In the genomic region with DNA sequence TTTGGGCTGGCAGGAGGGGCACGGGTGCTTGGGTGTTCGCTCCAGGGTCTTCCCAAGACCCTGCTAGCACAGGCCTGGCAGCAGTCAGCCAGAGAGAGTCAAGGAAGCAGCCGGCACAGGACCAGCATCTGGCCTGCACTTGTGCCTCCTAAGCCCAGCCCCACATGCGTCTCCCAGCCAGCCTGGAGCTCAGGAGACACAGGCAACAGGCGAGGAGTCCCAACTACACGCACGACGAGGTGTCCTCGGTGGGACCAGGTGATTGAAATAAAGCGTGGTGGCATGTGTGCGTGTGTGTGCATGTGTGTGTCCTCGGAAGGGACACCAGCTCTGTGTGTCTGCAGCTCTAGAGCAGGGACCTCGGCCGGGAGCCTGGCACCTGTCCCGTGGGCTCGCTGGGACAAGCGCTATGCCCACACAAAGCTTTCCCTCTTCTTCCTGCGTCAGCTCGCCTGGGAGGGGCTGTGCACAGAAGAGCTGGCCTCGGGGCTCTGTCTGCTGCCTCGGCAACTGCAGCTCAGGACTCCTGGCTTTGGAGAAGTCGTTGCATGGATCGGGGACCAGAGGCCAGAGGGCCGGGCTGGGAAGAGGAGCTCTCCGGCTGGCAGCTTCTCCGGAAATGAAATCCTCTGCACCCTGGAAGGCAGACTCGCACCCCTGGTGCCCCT, we compare ENCODE assay signal across 25 cellular contexts. TPM values are rescaled to one million over a fixed set of nuclear protein-coding genes. Genes with fewer than 3 reads are reported as not detected.
DNase-seq lines count a peak whose midpoint lies in the region; ATAC-seq, FAIRE-seq and TF ChIP-seq lines count a peak whose summit lies in the region.
"Had no signal": no experiment of that assay in that cellular context is flagged by ENCODE, and none has a peak within 500 bp of the region (broad histone marks: within the 10 kb centered on the region; RNA-seq: fewer than 3 reads in every experiment).

No MANE protein-coding gene starts in this region.

- H3K79me2 ChIP-seq in H1 (ENCODE audit: control insufficient read depth in 1 of 2, insufficient read depth in 2 of 2, low read length in 2 of 2): no peaks in the 10 kb centered on the region

- no peak for DNase-seq in A549 (ENCODE audit: low read depth in 1 of 2, low spot score in 1 of 2)
- DNase-seq in BE2C: peak; percentile 7
- DNase-seq in H1 (ENCODE audit: low read depth in 1 of 2, low spot score in 2 of 2): no peak
- no peak for DNase-seq in neuronal stem cell (ENCODE audit: low spot score)
- no peak for DNase-seq in NCI-H1092 (lab: John Stamatoyannopoulos, UW)
- DNase-seq in kidney tubule cell (ENCODE audit: low spot score): no peak
- DNase-seq: activated CD4-positive, alpha-beta memory T cell treated with anti-CD3 and anti-CD28 coated beads, Interleukin-2, amount 10 ng/mL, durations not matched to agents 7 days and 5 days; activated naive CD4-positive, alpha-beta T cell treated with Interleukin-2 at 50 U/mL for 16 hours; effector CD4-positive, alpha-beta T cell; kidney glomerular epithelial cell; NCI-H1105 treated with DMSO at 0.1 percent for 48 hours; NCI-H2171 treated with DMSO at 0.1 percent for 48 hours; NCI-H526 treated with DMSO at 0.1 percent for 48 hours; OCI-M1; small intestine; stimulated activated CD4-positive, alpha-beta T cell treated with anti-CD3 and anti-CD28 coated beads, Interleukin-2, amount 100 ng/mL, for 48 hours; stimulated activated naive CD4-positive, alpha-beta T cell treated with Interleukin-2 at 50 U/mL for 16 hours had no signal

- no peak for TF ChIP-seq POLR2A in A549 (IDR thresholded peaks at IDR 0.05; ENCODE audit: low read length)
- TF ChIP-seq POLR2A in H1 (IDR thresholded peaks at IDR 0.05; ENCODE audit: control extremely low read depth in 1 of 2, low read depth in 2 of 2, low read length in 2 of 2): no peak

- no peak overlapping the region for H2BK20ac ChIP-seq in H1 (ENCODE audit: low read length)

- no peak overlapping the region for H3K4me2 ChIP-seq in A549
- no peak overlapping the region for H3K4me2 ChIP-seq in H1 (ENCODE audit: insufficient read depth in 1 of 2, low read depth in 2 of 2, low read length in 2 of 2)
- H3K4me2 ChIP-seq in neuronal stem cell (ENCODE audit: insufficient read depth, low read length, poor library complexity, severe bottlenecking): no peak overlapping the region

- CTCF ChIA-PET in A549 (lab: Yijun Ruan, JAX) (interaction anchor here (1.4 kb wide), 1 partner anchor 9 kb away, joined by 3 read pairs; no protein-coding TSS in a partner anchor), H1 (lab: Charles Lee; ENCODE audit: partially characterized antibody) (interaction anchor here (0.9 to 2.6 kb wide), 9 partner anchors 10 to 133 kb away, joined by 3 to 10 read pairs (median 4); no protein-coding TSS in a partner anchor)

- POLR2A ChIA-PET in A549 (lab: Yijun Ruan, JAX): no interaction called here
- POLR2A ChIA-PET in H1 (lab: Charles Lee; ENCODE audit: partially characterized antibody): no interaction called here

- H2BK120ac ChIP-seq in H1 (replicated peaks; ENCODE audit: low read depth, low read length) (no peak overlapping the region), neuronal stem cell (ENCODE audit: low read depth, low read length) (no peak overlapping the region)

- H4K8ac ChIP-seq in H1 (ENCODE audit: extremely low read depth, insufficient read depth, low read length) (peak overlapping the region; percentile 9; the same call in 1 of the 2 replicates), neuronal stem cell (ENCODE audit: low read depth, low read length) (peak overlapping the region; percentile 82)

- no peak overlapping the region for H3K14ac ChIP-seq in H1 (ENCODE audit: insufficient read length)
- H3K14ac ChIP-seq in neuronal stem cell (ENCODE audit: low read length): peak overlapping the region; percentile 90

- H3K4me3 ChIP-seq in A549: no peak overlapping the region
- no peak overlapping the region for H3K4me3 ChIP-seq in BE2C (ENCODE audit: low read depth, low read length)
- no peak overlapping the region for H3K4me3 ChIP-seq in H1 (ENCODE audit: extremely low read depth in 1 of 4, insufficient read depth in 2 of 4, low read depth in 3 of 4, low read length in 4 of 4)
- no peak overlapping the region for H3K4me3 ChIP-seq in neuronal stem cell (ENCODE audit: low read length in 2 of 2)
- H3K4me3 ChIP-seq: ascending aorta, SJSA1, thyroid gland had no signal

- H3K9ac ChIP-seq in H1 (replicated peaks in 1 of 4; ENCODE audit: extremely low read depth in 1 of 4, low read depth in 3 of 4, low read length in 3 of 4) (no peak overlapping the region), neuronal stem cell (ENCODE audit: low read depth, low read length, poor library complexity) (peak overlapping the region; percentile 70)

- ATAC-seq in A549 (peak; percentile 8 to 27; a peak in 3 of 6 replicates), GM19328 (IDR thresholded peaks at IDR 0.05; ENCODE audit: unreplicated experiment) (no peak)
- ATAC-seq: T-helper 17 cell had no signal

- H3K56ac ChIP-seq in H1 (replicated peaks; ENCODE audit: insufficient read length, low read depth, low read length): no peak overlapping the region

- H2BK12ac ChIP-seq in H1 (ENCODE audit: low read depth, low read length) (no peak overlapping the region), neuronal stem cell (ENCODE audit: low read length) (peak overlapping the region; percentile 58)

- H4K20me1 ChIP-seq in H1 (replicated peaks in 1 of 2; ENCODE audit: control insufficient read depth in 1 of 2, insufficient read depth in 2 of 2, low read length in 2 of 2): peaks cover 0 to 2% of the 10 kb centered on the region in 2 experiments

- no peak for TF ChIP-seq EP300 in A549 (IDR thresholded peaks at IDR 0.05)
- no peak for TF ChIP-seq EP300 in H1 (IDR thresholded peaks at IDR 0.05; ENCODE audit: borderline replicate concordance in 1 of 2, low read depth in 2 of 2, low read length in 2 of 2)

- H3K79me1 ChIP-seq in H1 (ENCODE audit: low read depth, low read length) (no peaks in the 10 kb centered on the region), neuronal stem cell (ENCODE audit: low read depth, low read length) (peaks cover 3% of the 10 kb centered on the region)

- H3K27ac ChIP-seq in A549: no peak overlapping the region
- H3K27ac ChIP-seq in H1 (ENCODE audit: low read depth, low read length): no peak overlapping the region
- no peak overlapping the region for H3K27ac ChIP-seq in neuronal stem cell (replicated peaks; ENCODE audit: low read length)
- H3K27ac ChIP-seq: ascending aorta, SJSA1, thyroid gland, VCaP had no signal

- H3K4ac ChIP-seq in H1 (replicated peaks; ENCODE audit: insufficient read length, low read depth, low read length) (no peak overlapping the region), neuronal stem cell (ENCODE audit: low read length) (no peak overlapping the region)

- H3K23me2 ChIP-seq in H1 (ENCODE audit: low read depth, low read length): no peaks in the 10 kb centered on the region

- H3K4me1 ChIP-seq in A549 (0 out of 3 replicates have a peak, but pooled peaks cover 3% of the 10 kb centered on the region), BE2C (no peaks in the 10 kb centered on the region), H1 (replicated peaks in 1 of 4; ENCODE audit: control insufficient read depth in 3 of 4, insufficient read depth in 4 of 4, low read length in 3 of 4) (no peaks in the 10 kb centered on the region), neuronal stem cell (ENCODE audit: control insufficient read depth in 2 of 2, insufficient read depth in 1 of 2, low read depth in 1 of 2, low read length in 2 of 2) (peaks cover 17 to 23% of the 10 kb centered on the region in 2 donors)
- H3K4me1 ChIP-seq: ascending aorta, Caco-2, SJSA1, thyroid gland had no signal

- H2AFZ ChIP-seq in H1 (ENCODE audit: low read length): no peak overlapping the region
- H2AFZ ChIP-seq in neuronal stem cell (ENCODE audit: low read length): peak overlapping the region; percentile 20

- TF ChIP-seq RAD21 in A549 (conservative IDR thresholded peaks at IDR 0.05 in 1 of 2, IDR thresholded peaks at IDR 0.05 in 1 of 2) (no peak), H1 (IDR thresholded peaks at IDR 0.05 in 1 of 2, conservative IDR thresholded peaks at IDR 0.05 in 1 of 2; ENCODE audit: low read depth in 2 of 2, low read length in 2 of 2) (no peak)

- 39% methylated on average over 16 of the region's 27 CpGs for WGBS in A549 (ENCODE audit: missing lambda C conversion rate)
- 91% methylated on average over 22 of the region's 27 CpGs; no CpG with 5 or more reads in 1 of the 2 experiments for WGBS in H1 (ENCODE audit: extremely low coverage in 1 of 2, insufficient coverage in 1 of 2, insufficient read length in 1 of 2, insufficient replicate concordance in 2 of 2, low coverage in 1 of 2, low lambda C conversion rate in 2 of 2, missing lambda C conversion rate in 1 of 2), 2 experiments
- WGBS in neuronal stem cell (ENCODE audit: extremely low coverage in 2 of 2, insufficient read length in 2 of 2, insufficient replicate concordance in 1 of 2), 2 donors: no CpG with 5 or more reads among the region's 27 CpGs

- H2BK5ac ChIP-seq in H1 (ENCODE audit: low read depth, low read length): no peak overlapping the region
- peak overlapping the region; percentile 35 for H2BK5ac ChIP-seq in neuronal stem cell (ENCODE audit: low read length)

- TF ChIP-seq CTCF in A549 (IDR thresholded peaks at IDR 0.05) (no peak), BE2C (IDR thresholded peaks at IDR 0.05; ENCODE audit: low read depth, low read length) (no peak), H1 (IDR thresholded peaks at IDR 0.05; ENCODE audit: control extremely low read depth in 1 of 3, insufficient read depth in 1 of 3, low read depth in 1 of 3, low read length in 3 of 3) (no peak)

- H3K9me3 ChIP-seq in A549: no peaks in the 10 kb centered on the region
- H3K9me3 ChIP-seq in BE2C: no peaks in the 10 kb centered on the region
- H3K9me3 ChIP-seq in H1 (ENCODE audit: insufficient read depth in 2 of 2, low read depth in 1 of 2, low read length in 1 of 2): no peaks in the 10 kb centered on the region
- H3K9me3 ChIP-seq in neuronal stem cell (replicated peaks in 1 of 2; ENCODE audit: control insufficient read depth in 2 of 2, insufficient read depth in 1 of 2, low read depth in 1 of 2, low read length in 2 of 2): no peaks in the 10 kb centered on the region
- H3K9me3 ChIP-seq: ascending aorta, Caco-2, SJSA1, thyroid gland had no signal

- H3K27me3 ChIP-seq in BE2C (no peaks in the 10 kb centered on the region), H1 (replicated peaks in 1 of 4; ENCODE audit: control insufficient read depth in 3 of 4, extremely low read depth in 1 of 4, insufficient read depth in 3 of 4, low read length in 3 of 4) (no peaks in the 10 kb centered on the region; a peak in 2 of 7 replicates), neuronal stem cell (ENCODE audit: control insufficient read depth in 3 of 3, insufficient read depth in 3 of 3, low read depth in 1 of 3, low read length in 3 of 3) (peaks cover 0 to 53% (median 0%) of the 10 kb centered on the region in 3 experiments)
- H3K27me3 ChIP-seq: ascending aorta, thyroid gland had no signal

- H4K91ac ChIP-seq in H1 (replicated peaks; ENCODE audit: insufficient read length, low read length) (no peak overlapping the region), neuronal stem cell (ENCODE audit: low read depth, low read length, poor library complexity) (peak overlapping the region; percentile 38)

- no peak overlapping the region for H3K23ac ChIP-seq in H1 (ENCODE audit: insufficient read length)
- peak overlapping the region; percentile 52 for H3K23ac ChIP-seq in neuronal stem cell (ENCODE audit: low read depth, low read length, poor library complexity)

- H2BK15ac ChIP-seq in H1 (ENCODE audit: low read length): no peak overlapping the region
- no peak overlapping the region for H2BK15ac ChIP-seq in neuronal stem cell (ENCODE audit: low read length)

- no peak overlapping the region for H4K5ac ChIP-seq in H1 (ENCODE audit: insufficient read length, low read depth, low read length)

- no peak overlapping the region for H3K18ac ChIP-seq in H1 (ENCODE audit: extremely low read depth, low read length)
- H3K18ac ChIP-seq in neuronal stem cell (ENCODE audit: low read length): peak overlapping the region; percentile 80

- FAIRE-seq in A549 (lab: Jason Lieb, UNC) (no peak), H1 (lab: Jason Lieb, UNC) (no peak)
- FAIRE-seq: G401.6, small intestine had no signal

- H2AK5ac ChIP-seq in H1 (ENCODE audit: low read depth, low read length) (no peak overlapping the region), neuronal stem cell (ENCODE audit: low read depth, low read length) (peak overlapping the region; percentile 36)

- no peaks in the 10 kb centered on the region for H3K36me3 ChIP-seq in BE2C
- H3K36me3 ChIP-seq in H1 (ENCODE audit: control insufficient read depth in 2 of 4, insufficient read depth in 4 of 4, low read length in 3 of 4): no peaks in the 10 kb centered on the region
- no peaks in the 10 kb centered on the region for H3K36me3 ChIP-seq in neuronal stem cell (replicated peaks in 1 of 2; ENCODE audit: control insufficient read depth in 2 of 2, insufficient read depth in 2 of 2, low read length in 2 of 2)
- H3K36me3 ChIP-seq: ascending aorta, SJSA1, thyroid gland had no signal

RNA-seq across cellular contexts. Expression of gene SLC9A3, which starts 14.7 kb away (rescaled TPM):
- polyA plus RNA-seq in A549 (2011; rRNA removed) (1.3 and 1.5 TPM in 2 replicates), A549 (2017; fragmentation: RNase III; extraction: RNeasy Plus Mini Kit Qiagen cat#74134 plus additional on column Dnase treatment) (1.3 TPM in 3 replicates), H1 (2011; rRNA removed) (1.0 and 1.3 TPM in 2 replicates)
- 1.5 and 2.7 TPM in 2 replicates for polyA plus RNA-seq in A549 (2012; cell fraction: cytosol; rRNA removed)
- 2.2 TPM in 2 replicates for polyA plus RNA-seq in A549 (2012; cell fraction: nucleus; rRNA removed)
- 0.17 and 0.34 TPM in 2 replicates for polyA minus RNA-seq in A549 (2011; rRNA and poly(A)+ RNA removed)
- 2.3 TPM for polyA plus RNA-seq in BE2C (2012; ENCODE audit: insufficient read depth, insufficient read length, low read depth)
- 0.95 and 1.1 TPM in 2 replicates for total RNA-seq in H1 (2021; fragmentation: NEBNext Ultra II Directional; extraction: Animal tissue kit (Norgen Biotek cat#: 25700))
- polyA plus RNA-seq in H1 (2011; cell fraction: cytosol; rRNA removed): 1.4 TPM
- 1.9 TPM for polyA plus RNA-seq in H1 (2011; cell fraction: nucleus; rRNA removed)
- 1.1 to 1.3 TPM (median 1.2 TPM) in 4 replicates for polyA plus RNA-seq in H1 (2012, experiment 1 of 2)
- 1.6 TPM for polyA plus RNA-seq in H1 (2012, experiment 2 of 2)
- polyA plus RNA-seq in H1 (2013, experiment 1 of 2): 1.5 TPM
- 1.2 TPM for polyA plus RNA-seq in H1 (2013, experiment 2 of 2)
- polyA minus RNA-seq in H1 (2011; rRNA and poly(A)+ RNA removed): 0.46 and 0.47 TPM in 2 replicates
- polyA minus RNA-seq in H1 (2011; cell fraction: cytosol; rRNA and poly(A)+ RNA removed): 0.95 TPM
- 1.4 TPM for polyA minus RNA-seq in H1 (2011; cell fraction: nucleus; rRNA and poly(A)+ RNA removed)
- polyA plus RNA-seq in neuronal stem cell (2013, experiment 1 of 2): 3.3 TPM
- polyA plus RNA-seq in neuronal stem cell (2013, experiment 2 of 2): 3.2 TPM
